ENCODE assay signal across 1 cellular context in genomic region chr10:73413528-73414229, GRCh38.
TF ChIP-seq lines count a peak whose summit lies in the region.

Gene ANXA7, minus strand, starts transcription at chr10:73414058. Its CDS starts 13,202 bp downstream, at chr10:73400856.

TF ChIP-seq in HepG2, 621 proteins besides CTCF, POLR2A, EP300 and RAD21 (continued from another document and continues in another):
- TF ChIP-seq SNAPC4 (CRISPR knock-in tag; IDR thresholded peaks at IDR 0.05) (peak; percentile 51; the same call in 1 of the 2 replicates), RARA (CRISPR knock-in tag; IDR thresholded peaks at IDR 0.05) (peak; percentile 24; the same call in 1 of the 2 replicates), HDAC2 (CRISPR knock-in tag; IDR thresholded peaks at IDR 0.05) (peak; percentile 42; the same call in 1 of the 2 replicates), BCL3 (CRISPR knock-in tag; IDR thresholded peaks at IDR 0.05) (peak; percentile 67; the same call in 1 of the 2 replicates), GATAD1 (CRISPR knock-in tag; IDR thresholded peaks at IDR 0.05) (peak; percentile 51), ZFP62 (CRISPR knock-in tag; IDR thresholded peaks at IDR 0.05) (0 out of 2 replicates have a peak, but pooled peaks have one; percentile 12), UBTF (CRISPR knock-in tag; IDR thresholded peaks at IDR 0.05) (peak; percentile 95), PCBP1 (IDR thresholded peaks at IDR 0.05; ENCODE audit: borderline replicate concordance, low read depth, low read length) (no peak), ATF7-NPFF (CRISPR knock-in tag; IDR thresholded peaks at IDR 0.05; ENCODE audit: low read depth) (peak; percentile 71; the same call in 1 of the 2 replicates), PHB2 (IDR thresholded peaks at IDR 0.05; ENCODE audit: partially characterized antibody) (no peak), MAZ (IDR thresholded peaks at IDR 0.05; ENCODE audit: borderline replicate concordance, low read depth, low read length) (peak; percentile 50), MAZ (CRISPR knock-in tag; IDR thresholded peaks at IDR 0.05; ENCODE audit: low read depth) (peak; percentile 95), SOX5 (CRISPR knock-in tag; IDR thresholded peaks at IDR 0.05; ENCODE audit: borderline replicate concordance) (peak; percentile 50; the same call in 1 of the 2 replicates), ARHGAP35 (CRISPR knock-in tag; IDR thresholded peaks at IDR 0.05; ENCODE audit: borderline replicate concordance) (peak; percentile 91; the same call in 1 of the 2 replicates), ZNF512B (CRISPR knock-in tag; IDR thresholded peaks at IDR 0.05; ENCODE audit: borderline replicate concordance) (no peak), SPEN (CRISPR knock-in tag; IDR thresholded peaks at IDR 0.05; ENCODE audit: low read depth) (peak; percentile 85), ZNF781 (CRISPR knock-in tag; IDR thresholded peaks at IDR 0.05; ENCODE audit: borderline replicate concordance, not compliant biosample characterization) (peak; percentile 41), ZNF562 (CRISPR knock-in tag; IDR thresholded peaks at IDR 0.05; ENCODE audit: borderline replicate concordance) (no peak), ZNF256 (CRISPR knock-in tag; conservative IDR thresholded peaks at IDR 0.05) (no peak), ZNF746 (CRISPR knock-in tag; IDR thresholded peaks at IDR 0.05) (peak; percentile 44; the same call in 1 of the 2 replicates), PRMT3 (CRISPR knock-in tag; IDR thresholded peaks at IDR 0.05; ENCODE audit: borderline replicate concordance, low read depth) (no peak), ZNF569 (CRISPR knock-in tag; IDR thresholded peaks at IDR 0.05; ENCODE audit: borderline replicate concordance) (peak; percentile 66; the same call in 1 of the 2 replicates), ZMYM4 (CRISPR knock-in tag; IDR thresholded peaks at IDR 0.05) (peak; percentile 77), CBFB (CRISPR knock-in tag; IDR thresholded peaks at IDR 0.05) (peak; percentile 39; the same call in 1 of the 2 replicates), ZNF234 (CRISPR knock-in tag; conservative IDR thresholded peaks at IDR 0.05) (no peak), SMAD9 (CRISPR knock-in tag; IDR thresholded peaks at IDR 0.05) (no peak), SP2 (CRISPR knock-in tag; IDR thresholded peaks at IDR 0.05) (no peak; the same call in 1 of the 2 replicates), RELA (CRISPR knock-in tag; IDR thresholded peaks at IDR 0.05) (no peak), RAD51 (IDR thresholded peaks at IDR 0.05; ENCODE audit: borderline replicate concordance) (no peak), ZNF407 (CRISPR knock-in tag; IDR thresholded peaks at IDR 0.05; ENCODE audit: not compliant biosample characterization) (peak; percentile 73), TAF1 (CRISPR knock-in tag; IDR thresholded peaks at IDR 0.05) (peak; percentile 90), ZSCAN20 (CRISPR knock-in tag; IDR thresholded peaks at IDR 0.05; ENCODE audit: borderline replicate concordance) (no peak), ZNF326 (CRISPR knock-in tag; IDR thresholded peaks at IDR 0.05; ENCODE audit: borderline replicate concordance) (no peak), ZNF558 (CRISPR knock-in tag; IDR thresholded peaks at IDR 0.05; ENCODE audit: borderline replicate concordance) (0 out of 2 replicates have a peak, but pooled peaks have one; percentile 77), SP4 (CRISPR knock-in tag; IDR thresholded peaks at IDR 0.05) (peak; percentile 76), NONO (IDR thresholded peaks at IDR 0.05) (no peak), NONO (CRISPR knock-in tag; conservative IDR thresholded peaks at IDR 0.05) (peak; percentile 87), ZNF225 (CRISPR knock-in tag; IDR thresholded peaks at IDR 0.05) (peak; percentile 93; the same call in 1 of the 2 replicates), ZNF430 (CRISPR knock-in tag; IDR thresholded peaks at IDR 0.05) (peak; percentile 93), TFAP4 (IDR thresholded peaks at IDR 0.05; ENCODE audit: borderline replicate concordance, low read depth) (peak; percentile 49)
